Comparison of ENCODE assay signal across 1 cellular context in genomic region chr14:101579372-101580080, GRCh38.
TF ChIP-seq lines count a peak whose summit lies in the region.

No MANE protein-coding gene starts in this region.

TF ChIP-seq in H1, 55 proteins besides CTCF, POLR2A, EP300 and RAD21:
- TF ChIP-seq RXRA (IDR thresholded peaks at IDR 0.05; ENCODE audit: insufficient read depth, low read depth, low read length) (no peak), RBBP5 (IDR thresholded peaks at IDR 0.05; ENCODE audit: borderline replicate concordance, low read depth, low read length) (no peak), NRF1 (IDR thresholded peaks at IDR 0.05; ENCODE audit: low read depth, low read length) (no peak), CHD1 (IDR thresholded peaks at IDR 0.05; ENCODE audit: low read depth, low read length) (no peak), SIN3A (conservative IDR thresholded peaks at IDR 0.05 in 1 of 2, IDR thresholded peaks at IDR 0.05 in 1 of 2; ENCODE audit: low read depth in 1 of 2, low read length in 2 of 2) (no peak), NANOG (IDR thresholded peaks at IDR 0.05; ENCODE audit: insufficient read depth, low read depth, low read length, poor library complexity, severe bottlenecking) (no peak), SP4 (IDR thresholded peaks at IDR 0.05; ENCODE audit: low read length) (no peak), SIRT6 (IDR thresholded peaks at IDR 0.05; ENCODE audit: low read length) (no peak), JUN (IDR thresholded peaks at IDR 0.05; ENCODE audit: low read depth, low read length) (no peak), GABPA (IDR thresholded peaks at IDR 0.05; ENCODE audit: borderline replicate concordance, insufficient read depth, low read length) (no peak), SRF (IDR thresholded peaks at IDR 0.05; ENCODE audit: low read depth, low read length) (no peak), CBX8 (IDR thresholded peaks at IDR 0.05; ENCODE audit: borderline replicate concordance, low read depth, low read length) (no peak), TBP (IDR thresholded peaks at IDR 0.05; ENCODE audit: low read depth, low read length) (no peak), SAP30 (IDR thresholded peaks at IDR 0.05; ENCODE audit: insufficient read depth, insufficient replicate concordance, low read length) (no peak), FOSL1 (IDR thresholded peaks at IDR 0.05; ENCODE audit: insufficient read depth, low read depth, low read length) (no peak), USF2 (IDR thresholded peaks at IDR 0.05; ENCODE audit: low read length) (no peak), SP1 (IDR thresholded peaks at IDR 0.05; ENCODE audit: low read depth, low read length) (no peak), RNF2 (IDR thresholded peaks at IDR 0.05; ENCODE audit: borderline replicate concordance, low read depth, low read length, missing control alignments, poor library complexity, severe bottlenecking) (no peak), KDM4A (IDR thresholded peaks at IDR 0.05; ENCODE audit: low read depth, low read length, severe bottlenecking) (no peak)
